8 cellular contexts compared by ENCODE assay signal in genomic region chr11:113875414-113876073, GRCh38. TPM values are rescaled to one million over a fixed set of nuclear protein-coding genes. Genes with fewer than 3 reads are reported as not detected.
DNase-seq lines count a peak whose midpoint lies in the region; TF ChIP-seq lines count a peak whose summit lies in the region.

TSS of gene USP28 (minus strand) at chr11:113875572. CDS start at chr11:113875501, 71 bp downstream.

- H3K4me1 ChIP-seq in SK-N-SH (ENCODE audit: control insufficient read depth in 1 of 2, insufficient read depth in 2 of 2, low read depth in 1 of 2, low read length in 1 of 2), result peaks cover 8 to 10% of the 10 kb centered on the region in 2 experiments; a peak in 3 of 4 replicates

- TF ChIP-seq CTCF in GM06990 (IDR thresholded peaks at IDR 0.05; ENCODE audit: insufficient read depth, low read length, poor library complexity, severe bottlenecking) (no peak), HFF-Myc (IDR thresholded peaks at IDR 0.05; ENCODE audit: low read depth, low read length, missing control alignments) (no peak), SK-N-SH (IDR thresholded peaks at IDR 0.05) (no peak)

- peak within 1 kb of the TSS; percentile 79 for H3K9ac ChIP-seq in SK-N-SH

- no peaks in the 10 kb centered on the region for H3K9me2 ChIP-seq in SK-N-SH

- H3K9me3 ChIP-seq in SK-N-SH, result no peaks in the 10 kb centered on the region

- H2AFZ ChIP-seq in SK-N-SH (ENCODE audit: low read depth), result peak within 1 kb of the TSS; percentile 98

- H3K4me3 ChIP-seq in GM06990 (replicated peaks; ENCODE audit: low read depth, low read length) (peak within 1 kb of the TSS; percentile 88), HFF-Myc (replicated peaks; ENCODE audit: low read depth, low read length) (peak within 1 kb of the TSS; percentile 60), SK-N-SH (ENCODE audit: low read depth in 2 of 2, low read length in 1 of 2) (peak within 1 kb of the TSS; percentile 67 to 76)

- H3K36me3 ChIP-seq in GM06990 (ENCODE audit: control insufficient read depth, insufficient read depth, low read length) (no peaks in the 10 kb centered on the region), SK-N-SH (replicated peaks in 1 of 2; ENCODE audit: control insufficient read depth in 1 of 2, insufficient read depth in 2 of 2, low read length in 1 of 2) (no peaks in the 10 kb centered on the region)

- TF ChIP-seq EP300 in SK-N-SH (IDR thresholded peaks at IDR 0.05; ENCODE audit: borderline replicate concordance in 1 of 2, low read depth in 1 of 2, low read length in 1 of 2), result 0 out of 4 replicates have a peak, but pooled peaks of 1 of the 2 experiments have one; percentile 19

- H3K27me3 ChIP-seq in GM06990 (replicated peaks; ENCODE audit: control insufficient read depth, insufficient read depth, low read length) (no peaks in the 10 kb centered on the region), SK-N-SH (ENCODE audit: insufficient read depth) (no peaks in the 10 kb centered on the region)

- DNase-seq in GM06990 (ENCODE audit: extremely low read depth, insufficient read length) (peak; percentile 96), HFF-Myc (ENCODE audit: extremely low read depth, low read depth) (peak; percentile 65), MV-4-11 (lab: John Stamatoyannopoulos, UW) (peak; percentile 88), SK-N-SH (peak; percentile 99), germinal center (ENCODE audit: low spot score) (peak; percentile 97), nucleus accumbens (lab: John Stamatoyannopoulos, UW) (peak in 55 of 56 donors; percentile 68 to 98 (median 93)), superior temporal gyrus (ENCODE audit: extremely low spot score) (peak; percentile 96)
- DNase-seq in activated naive CD4-positive, alpha-beta T cell treated with anti-CD3 and anti-CD28 coated beads, Interleukin-2, amount 50 U/mL, for 16 hours, result peak; percentile 74

- H3K27ac ChIP-seq in SK-N-SH (ENCODE audit: low read depth in 2 of 2, low read length in 1 of 2), result peak within 1 kb of the TSS; percentile 89 to 97

- H4K20me1 ChIP-seq in SK-N-SH (ENCODE audit: insufficient read depth), result no peaks in the 10 kb centered on the region

- no peak for TF ChIP-seq RAD21 in SK-N-SH (IDR thresholded peaks at IDR 0.05; ENCODE audit: low read length)

- no peaks in the 10 kb centered on the region for H3F3A ChIP-seq in SK-N-SH (replicated peaks; ENCODE audit: insufficient read depth)

- 4% methylated on average over 7 of the region's 74 CpGs for WGBS in SK-N-SH (ENCODE audit: low lambda C conversion rate)

- H3K4me2 ChIP-seq in SK-N-SH, result peak within 1 kb of the TSS; percentile 72

- CTCF ChIA-PET in SK-N-SH (lab: Yijun Ruan, JAX), result interaction anchor here (0.8 to 1.9 kb wide), 5 partner anchors 11 to 386 kb away, joined by 4 to 7 read pairs (median 4); partner anchors contain the start of gene ZW10

- POLR2A ChIA-PET in SK-N-SH (lab: Yijun Ruan, JAX), result interaction anchor here (0.7 to 1.5 kb wide), 3 partner anchors 13 to 534 kb away, joined by 3 to 4 read pairs (median 4); no protein-coding TSS in a partner anchor

- peaks cover 39% of the 10 kb centered on the region; the same call in 1 of the 2 replicates for H3K79me2 ChIP-seq in SK-N-SH (ENCODE audit: insufficient read depth)

TF ChIP-seq in SK-N-SH, 30 proteins besides CTCF, POLR2A, EP300 and RAD21 (continues in another document):
- TF ChIP-seq SIN3A (IDR thresholded peaks at IDR 0.05; ENCODE audit: borderline replicate concordance, low read depth, low read length), result peak; percentile 72; the same call in 1 of the 2 replicates
- TF ChIP-seq USF2 (IDR thresholded peaks at IDR 0.05; ENCODE audit: borderline replicate concordance, low read depth, low read length), result peak; percentile 88
- peak; percentile 84 for TF ChIP-seq MAX (IDR thresholded peaks at IDR 0.05; ENCODE audit: low read depth)
- TF ChIP-seq, protein P1, sequence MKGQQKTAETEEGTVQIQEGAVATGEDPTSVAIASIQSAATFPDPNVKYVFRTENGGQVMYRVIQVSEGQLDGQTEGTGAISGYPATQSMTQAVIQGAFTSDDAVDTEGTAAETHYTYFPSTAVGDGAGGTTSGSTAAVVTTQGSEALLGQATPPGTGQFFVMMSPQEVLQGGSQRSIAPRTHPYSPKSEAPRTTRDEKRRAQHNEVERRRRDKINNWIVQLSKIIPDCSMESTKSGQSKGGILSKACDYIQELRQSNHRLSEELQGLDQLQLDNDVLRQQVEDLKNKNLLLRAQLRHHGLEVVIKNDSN (IDR thresholded peaks at IDR 0.05; ENCODE audit: borderline replicate concordance, low read depth), result peak; percentile 96
- TF ChIP-seq SMC3 (IDR thresholded peaks at IDR 0.05; ENCODE audit: low read depth, low read length), result no peak
- TF ChIP-seq POLR2AphosphoS5 (IDR thresholded peaks at IDR 0.05; ENCODE audit: low read depth, low read length), result peak; percentile 98
- peak; percentile 67 for TF ChIP-seq CHD2 (IDR thresholded peaks at IDR 0.05; ENCODE audit: low read length, partially characterized antibody)
- no peak for TF ChIP-seq JUND (IDR thresholded peaks at IDR 0.05)
- no peak for TF ChIP-seq RFX5 (IDR thresholded peaks at IDR 0.05; ENCODE audit: low read length)
- TF ChIP-seq FOXJ3 (CRISPR knock-in tag; IDR thresholded peaks at IDR 0.05), result no peak
- peak; percentile 75; the same call in 1 of the 2 replicates for TF ChIP-seq YY1 (IDR thresholded peaks at IDR 0.05; ENCODE audit: low read depth)
- peak; percentile 51 for TF ChIP-seq MXI1 (IDR thresholded peaks at IDR 0.05; ENCODE audit: low read depth, low read length)
- TF ChIP-seq, protein P2, sequence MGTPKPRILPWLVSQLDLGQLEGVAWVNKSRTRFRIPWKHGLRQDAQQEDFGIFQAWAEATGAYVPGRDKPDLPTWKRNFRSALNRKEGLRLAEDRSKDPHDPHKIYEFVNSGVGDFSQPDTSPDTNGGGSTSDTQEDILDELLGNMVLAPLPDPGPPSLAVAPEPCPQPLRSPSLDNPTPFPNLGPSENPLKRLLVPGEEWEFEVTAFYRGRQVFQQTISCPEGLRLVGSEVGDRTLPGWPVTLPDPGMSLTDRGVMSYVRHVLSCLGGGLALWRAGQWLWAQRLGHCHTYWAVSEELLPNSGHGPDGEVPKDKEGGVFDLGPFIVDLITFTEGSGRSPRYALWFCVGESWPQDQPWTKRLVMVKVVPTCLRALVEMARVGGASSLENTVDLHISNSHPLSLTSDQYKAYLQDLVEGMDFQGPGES (IDR thresholded peaks at IDR 0.05; ENCODE audit: low read depth, low read length), result no peak
- TF ChIP-seq ELF1 (IDR thresholded peaks at IDR 0.05), result no peak
- no peak for TF ChIP-seq FOXM1 (IDR thresholded peaks at IDR 0.05; ENCODE audit: low read depth)
- no peak for TF ChIP-seq FOSL2 (IDR thresholded peaks at IDR 0.05; ENCODE audit: borderline replicate concordance, low read depth)
- no peak for TF ChIP-seq NFIC (IDR thresholded peaks at IDR 0.05; ENCODE audit: borderline replicate concordance)
- TF ChIP-seq TAF1 (IDR thresholded peaks at IDR 0.05; ENCODE audit: borderline replicate concordance, low read depth, low read length), result peak; percentile 75
- TF ChIP-seq, protein P3, sequence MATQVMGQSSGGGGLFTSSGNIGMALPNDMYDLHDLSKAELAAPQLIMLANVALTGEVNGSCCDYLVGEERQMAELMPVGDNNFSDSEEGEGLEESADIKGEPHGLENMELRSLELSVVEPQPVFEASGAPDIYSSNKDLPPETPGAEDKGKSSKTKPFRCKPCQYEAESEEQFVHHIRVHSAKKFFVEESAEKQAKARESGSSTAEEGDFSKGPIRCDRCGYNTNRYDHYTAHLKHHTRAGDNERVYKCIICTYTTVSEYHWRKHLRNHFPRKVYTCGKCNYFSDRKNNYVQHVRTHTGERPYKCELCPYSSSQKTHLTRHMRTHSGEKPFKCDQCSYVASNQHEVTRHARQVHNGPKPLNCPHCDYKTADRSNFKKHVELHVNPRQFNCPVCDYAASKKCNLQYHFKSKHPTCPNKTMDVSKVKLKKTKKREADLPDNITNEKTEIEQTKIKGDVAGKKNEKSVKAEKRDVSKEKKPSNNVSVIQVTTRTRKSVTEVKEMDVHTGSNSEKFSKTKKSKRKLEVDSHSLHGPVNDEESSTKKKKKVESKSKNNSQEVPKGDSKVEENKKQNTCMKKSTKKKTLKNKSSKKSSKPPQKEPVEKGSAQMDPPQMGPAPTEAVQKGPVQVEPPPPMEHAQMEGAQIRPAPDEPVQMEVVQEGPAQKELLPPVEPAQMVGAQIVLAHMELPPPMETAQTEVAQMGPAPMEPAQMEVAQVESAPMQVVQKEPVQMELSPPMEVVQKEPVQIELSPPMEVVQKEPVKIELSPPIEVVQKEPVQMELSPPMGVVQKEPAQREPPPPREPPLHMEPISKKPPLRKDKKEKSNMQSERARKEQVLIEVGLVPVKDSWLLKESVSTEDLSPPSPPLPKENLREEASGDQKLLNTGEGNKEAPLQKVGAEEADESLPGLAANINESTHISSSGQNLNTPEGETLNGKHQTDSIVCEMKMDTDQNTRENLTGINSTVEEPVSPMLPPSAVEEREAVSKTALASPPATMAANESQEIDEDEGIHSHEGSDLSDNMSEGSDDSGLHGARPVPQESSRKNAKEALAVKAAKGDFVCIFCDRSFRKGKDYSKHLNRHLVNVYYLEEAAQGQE (IDR thresholded peaks at IDR 0.05; ENCODE audit: low read depth, low read length), result 0 out of 2 replicates have a peak, but pooled peaks have one; percentile 19
- TF ChIP-seq TCF12 (IDR thresholded peaks at IDR 0.05), result no peak
- TF ChIP-seq RXRA (IDR thresholded peaks at IDR 0.05; ENCODE audit: borderline replicate concordance, low read depth), result no peak
- TF ChIP-seq TEAD4 (IDR thresholded peaks at IDR 0.05; ENCODE audit: borderline replicate concordance, insufficient read depth), result no peak
- peak; percentile 87 for TF ChIP-seq NRF1 (IDR thresholded peaks at IDR 0.05; ENCODE audit: low read depth, low read length)
- TF ChIP-seq EZH2phosphoT487 (IDR thresholded peaks at IDR 0.05; ENCODE audit: borderline replicate concordance, low read depth), result no peak
- 0 out of 2 replicates have a peak, but pooled peaks have one; percentile 12 for TF ChIP-seq RCOR1 (IDR thresholded peaks at IDR 0.05; ENCODE audit: low read length)

RNA-seq across cellular contexts. Expression of gene USP28, which starts in this region (rescaled TPM):
- polyA plus RNA-seq in SK-N-SH (2012; rRNA removed), result 18.3 and 20.0 TPM in 2 replicates
- 16.0 and 20.8 TPM in 2 replicates for polyA plus RNA-seq in SK-N-SH (2012; cell fraction: cytosol; rRNA removed)
- polyA plus RNA-seq in SK-N-SH (2012; cell fraction: nucleus; rRNA removed), result 22.6 and 45.7 TPM in 2 replicates

Comparison
In these comparisons a context has a peak if more than half of its experiments do, and no peak if none do; other contexts are left out.
1. Peak in every context shown above with its lines: DNase-seq, H3K4me3 ChIP-seq and H3K27ac ChIP-seq.